In the genomic region with DNA sequence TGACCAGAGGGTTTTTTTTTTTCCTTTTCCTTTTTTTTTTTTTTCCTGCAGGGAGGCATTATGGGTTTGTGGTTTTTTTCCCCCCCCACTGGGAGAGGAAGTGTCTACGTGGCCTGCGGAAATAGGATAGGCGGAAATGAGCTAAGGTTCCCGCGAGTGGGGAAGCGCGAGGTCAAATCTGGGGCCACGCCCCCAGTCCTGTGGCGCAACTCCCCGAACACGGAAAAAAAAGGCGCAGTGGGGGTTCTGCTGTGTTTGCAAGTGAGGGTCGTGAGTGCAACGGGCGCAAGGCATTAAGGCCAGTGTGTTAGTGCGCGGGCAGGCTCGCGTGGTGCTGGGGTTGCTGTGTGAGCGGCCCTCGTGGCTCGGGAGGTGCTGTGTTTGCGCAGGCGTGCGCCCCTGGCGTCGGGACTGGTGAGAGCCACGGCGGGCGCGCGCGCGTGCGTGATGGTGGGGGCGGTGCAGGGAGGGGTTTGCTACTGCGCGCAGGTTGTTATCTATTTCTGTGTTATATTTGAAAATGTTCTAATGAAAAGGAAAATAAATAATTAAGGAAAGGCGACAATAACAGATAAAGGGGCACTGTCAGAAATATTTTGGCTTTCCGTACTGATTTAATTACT, we compare ENCODE assay signal across 9 cellular contexts. TPM values are rescaled to one million over a fixed set of nuclear protein-coding genes. Genes with fewer than 3 reads are reported as not detected.
DNase-seq lines count a peak whose midpoint lies in the region; ATAC-seq and TF ChIP-seq lines count a peak whose summit lies in the region.
"Had no signal": no experiment of that assay in that cellular context is flagged by ENCODE, and none has a peak within 500 bp of the region (broad histone marks: within the 10 kb centered on the region; RNA-seq: fewer than 3 reads in every experiment).

No MANE protein-coding gene starts in this region.

- CTCF ChIA-PET in Panc1 (lab: Charles Lee): interaction anchor here (0.6 to 1.6 kb wide), 8 partner anchors 20 to 344 kb away, joined by 3 to 9 read pairs (median 7); no protein-coding TSS in a partner anchor

- H3K4me2 ChIP-seq in DND-41 (ENCODE audit: insufficient read depth, low read length): peak overlapping the region; percentile 86

- peaks cover 26% of the 10 kb centered on the region for H3K36me3 ChIP-seq in DND-41 (ENCODE audit: insufficient read depth, low read length)
- peaks cover 29% of the 10 kb centered on the region for H3K36me3 ChIP-seq in Panc1 (ENCODE audit: control insufficient read depth, insufficient read depth, low read length)

- no peak for TF ChIP-seq RAD21 in Ishikawa (IDR thresholded peaks at IDR 0.05; ENCODE audit: low read depth)

- H3K27ac ChIP-seq in DND-41 (ENCODE audit: low read length): peak overlapping the region; percentile 89
- H3K27ac ChIP-seq in Panc1 (ENCODE audit: low read length): peak overlapping the region; percentile 99

- H2AFZ ChIP-seq in DND-41 (ENCODE audit: low read depth, low read length): peak overlapping the region; percentile 91

- DNase-seq in DND-41 (peak; percentile 84), Panc1 (ENCODE audit: low read depth, low spot score) (no peak), globus pallidus (ENCODE audit: low spot score) (peak; percentile 81), nucleus accumbens (lab: John Stamatoyannopoulos, UW) (peak; percentile 33 to 92 (median 80)), superior temporal gyrus (ENCODE audit: extremely low spot score) (peak; percentile 78)
- DNase-seq in activated T-helper 9 cell treated with anti-CD3 and anti-CD28 coated beads, Interleukin-2, amount 50 U/mL, for 16 hours (ENCODE audit: low read depth): peak; percentile 84

- H3K79me2 ChIP-seq in DND-41 (ENCODE audit: insufficient read depth, low read length): peaks cover 45% of the 10 kb centered on the region

- in situ Hi-C loops in Panc1 (cut with HindIII; ENCODE audit: low pct_unique_long_range_greater_than_20kb, low sequenced_read_pairs): no loop called here

- POLR2A ChIA-PET in Panc1 (lab: Charles Lee): interaction anchor here (0.7 kb wide), 3 partner anchors 77 to 195 kb away, joined by 3 to 7 read pairs (median 7); no protein-coding TSS in a partner anchor

- ATAC-seq in DND-41 (ENCODE audit: insufficient read depth, low read depth) (peak; percentile 65), GM21529 (IDR thresholded peaks at IDR 0.05; ENCODE audit: unreplicated experiment) (peak; percentile 47), Panc1 (peak; percentile 86)

- intact Hi-C loops in Panc1 (cut with micrococcal nuclease; ENCODE audit: unreplicated experiment): loop anchor here (5.0 kb wide), 2 partner anchors 85 to 155 kb away; no protein-coding TSS in a partner anchor

- peaks cover 35% of the 10 kb centered on the region for H3K4me1 ChIP-seq in DND-41 (ENCODE audit: insufficient read depth, low read length)
- peaks cover 25% of the 10 kb centered on the region for H3K4me1 ChIP-seq in Panc1 (ENCODE audit: control insufficient read depth, insufficient read depth, low read length)

- TF ChIP-seq CTCF in DND-41 (IDR thresholded peaks at IDR 0.05; ENCODE audit: borderline replicate concordance, extremely low read depth, low read length, poor library complexity, severe bottlenecking) (peak; percentile 51), Panc1 (IDR thresholded peaks at IDR 0.05) (0 out of 2 replicates have a peak, but pooled peaks have one; percentile 23)

- peaks cover 10% of the 10 kb centered on the region; the same call in 1 of the 2 replicates for H4K20me1 ChIP-seq in DND-41 (ENCODE audit: insufficient read depth, low read length)

- H3K4me3 ChIP-seq in DND-41 (ENCODE audit: low read depth in 1 of 2, low read length in 2 of 2) (peak overlapping the region; percentile 65 to 74; a peak in 3 of 4 replicates), Panc1 (ENCODE audit: low read depth in 2 of 2, low read length in 2 of 2) (peak overlapping the region; percentile 81 to 99)

- H3K9me3 ChIP-seq in DND-41 (ENCODE audit: insufficient read depth, low read length, severe bottlenecking) (no peaks in the 10 kb centered on the region), Panc1 (ENCODE audit: control insufficient read depth, insufficient read depth, low read depth, low read length) (no peaks in the 10 kb centered on the region)

- BruUV-seq in Panc1 (replicated peaks; lab: Mats Ljungman, UMichigan): TSS peak; percentile 80

- H3K9ac ChIP-seq in DND-41 (ENCODE audit: low read depth, low read length): peak overlapping the region; percentile 84

- no peak for TF ChIP-seq EP300 in Ishikawa (IDR thresholded peaks at IDR 0.05; ENCODE audit: borderline replicate concordance)

- H3K27me3 ChIP-seq in DND-41 (ENCODE audit: insufficient read depth, low read length, poor library complexity): no peaks in the 10 kb centered on the region
- no peaks in the 10 kb centered on the region for H3K27me3 ChIP-seq in Panc1 (ENCODE audit: control insufficient read depth, insufficient read depth, low read length)

TF ChIP-seq in Ishikawa, 13 proteins besides CTCF, POLR2A, EP300 and RAD21:
- TF ChIP-seq, protein P1, sequence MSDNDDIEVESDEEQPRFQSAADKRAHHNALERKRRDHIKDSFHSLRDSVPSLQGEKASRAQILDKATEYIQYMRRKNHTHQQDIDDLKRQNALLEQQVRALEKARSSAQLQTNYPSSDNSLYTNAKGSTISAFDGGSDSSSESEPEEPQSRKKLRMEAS (IDR thresholded peaks at IDR 0.05): peak; percentile 85
- TF ChIP-seq EGR1 (IDR thresholded peaks at IDR 0.05) (no peak), CREB1 (IDR thresholded peaks at IDR 0.05; ENCODE audit: low read depth) (0 out of 2 replicates have a peak, but pooled peaks have one; percentile 17), TAF1 (IDR thresholded peaks at IDR 0.05; ENCODE audit: low read depth) (peak; percentile 48; the same call in 1 of the 2 replicates), CEBPB (IDR thresholded peaks at IDR 0.05) (peak; percentile 74), TCF12 (IDR thresholded peaks at IDR 0.05; ENCODE audit: low read depth) (no peak), ZBTB7A (IDR thresholded peaks at IDR 0.05; ENCODE audit: low read depth) (no peak), NFIC (IDR thresholded peaks at IDR 0.05) (no peak), YY1 (IDR thresholded peaks at IDR 0.05; ENCODE audit: low read depth) (no peak), FOXM1 (IDR thresholded peaks at IDR 0.05; ENCODE audit: borderline replicate concordance, low read depth) (no peak), TEAD4 (IDR thresholded peaks at IDR 0.05) (no peak)
- TF ChIP-seq, protein P2, sequence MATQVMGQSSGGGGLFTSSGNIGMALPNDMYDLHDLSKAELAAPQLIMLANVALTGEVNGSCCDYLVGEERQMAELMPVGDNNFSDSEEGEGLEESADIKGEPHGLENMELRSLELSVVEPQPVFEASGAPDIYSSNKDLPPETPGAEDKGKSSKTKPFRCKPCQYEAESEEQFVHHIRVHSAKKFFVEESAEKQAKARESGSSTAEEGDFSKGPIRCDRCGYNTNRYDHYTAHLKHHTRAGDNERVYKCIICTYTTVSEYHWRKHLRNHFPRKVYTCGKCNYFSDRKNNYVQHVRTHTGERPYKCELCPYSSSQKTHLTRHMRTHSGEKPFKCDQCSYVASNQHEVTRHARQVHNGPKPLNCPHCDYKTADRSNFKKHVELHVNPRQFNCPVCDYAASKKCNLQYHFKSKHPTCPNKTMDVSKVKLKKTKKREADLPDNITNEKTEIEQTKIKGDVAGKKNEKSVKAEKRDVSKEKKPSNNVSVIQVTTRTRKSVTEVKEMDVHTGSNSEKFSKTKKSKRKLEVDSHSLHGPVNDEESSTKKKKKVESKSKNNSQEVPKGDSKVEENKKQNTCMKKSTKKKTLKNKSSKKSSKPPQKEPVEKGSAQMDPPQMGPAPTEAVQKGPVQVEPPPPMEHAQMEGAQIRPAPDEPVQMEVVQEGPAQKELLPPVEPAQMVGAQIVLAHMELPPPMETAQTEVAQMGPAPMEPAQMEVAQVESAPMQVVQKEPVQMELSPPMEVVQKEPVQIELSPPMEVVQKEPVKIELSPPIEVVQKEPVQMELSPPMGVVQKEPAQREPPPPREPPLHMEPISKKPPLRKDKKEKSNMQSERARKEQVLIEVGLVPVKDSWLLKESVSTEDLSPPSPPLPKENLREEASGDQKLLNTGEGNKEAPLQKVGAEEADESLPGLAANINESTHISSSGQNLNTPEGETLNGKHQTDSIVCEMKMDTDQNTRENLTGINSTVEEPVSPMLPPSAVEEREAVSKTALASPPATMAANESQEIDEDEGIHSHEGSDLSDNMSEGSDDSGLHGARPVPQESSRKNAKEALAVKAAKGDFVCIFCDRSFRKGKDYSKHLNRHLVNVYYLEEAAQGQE (IDR thresholded peaks at IDR 0.05; ENCODE audit: low read depth): no peak
- TF ChIP-seq, protein P3, sequence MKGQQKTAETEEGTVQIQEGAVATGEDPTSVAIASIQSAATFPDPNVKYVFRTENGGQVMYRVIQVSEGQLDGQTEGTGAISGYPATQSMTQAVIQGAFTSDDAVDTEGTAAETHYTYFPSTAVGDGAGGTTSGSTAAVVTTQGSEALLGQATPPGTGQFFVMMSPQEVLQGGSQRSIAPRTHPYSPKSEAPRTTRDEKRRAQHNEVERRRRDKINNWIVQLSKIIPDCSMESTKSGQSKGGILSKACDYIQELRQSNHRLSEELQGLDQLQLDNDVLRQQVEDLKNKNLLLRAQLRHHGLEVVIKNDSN (IDR thresholded peaks at IDR 0.05): no peak

RNA-seq across cellular contexts. Expression of a gene that starts 0.7 kb away (rescaled TPM):
- total RNA-seq in Panc1 (2021; ENCODE audit: unreplicated experiment): 500 TPM
- 210 TPM for polyA plus RNA-seq in Panc1 (2012; ENCODE audit: insufficient read length)

RNA-seq across cellular contexts. Expression of a gene that starts 23.5 kb away (rescaled TPM):
- total RNA-seq in Panc1 (2021; ENCODE audit: unreplicated experiment): not detected
- polyA plus RNA-seq in Panc1 (2012; ENCODE audit: insufficient read length): not detected
- total RNA-seq: renal cortical epithelial cell had no signal

RNA-seq across cellular contexts. Expression of a gene that starts 58.4 kb away (rescaled TPM):
- total RNA-seq in Panc1 (2021; ENCODE audit: unreplicated experiment): 31.7 TPM
- 24.0 TPM for polyA plus RNA-seq in Panc1 (2012; ENCODE audit: insufficient read length)
